ENCODE assay signal across 1 cellular context in the genomic region with DNA sequence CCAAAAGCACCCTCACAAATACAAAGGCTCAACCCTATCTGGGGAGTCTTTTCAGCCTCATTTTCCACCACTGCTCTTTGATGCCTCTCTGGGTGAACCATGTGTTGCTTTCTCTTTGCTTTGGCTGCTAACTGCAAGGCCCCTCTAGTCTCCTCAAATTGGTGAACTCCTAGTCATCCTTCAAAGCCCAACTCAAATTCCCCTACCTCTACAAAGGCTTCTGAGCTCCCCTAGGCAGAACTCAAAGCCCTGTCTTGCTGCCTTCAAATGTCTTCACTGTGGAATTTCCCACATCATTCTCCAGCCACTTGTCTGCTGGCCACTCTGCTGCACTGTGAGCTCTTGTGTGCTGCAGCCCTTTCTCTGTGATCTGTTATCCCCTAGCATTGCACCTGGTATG.
TF ChIP-seq lines count a peak whose summit lies in the region.

No MANE protein-coding gene starts in this region.

TF ChIP-seq in HEK293, 187 proteins besides CTCF, POLR2A, EP300 and RAD21:
- peak; percentile 64; the same call in 1 of the 2 replicates for TF ChIP-seq ZFP3 (tag by site-specific recombination; IDR thresholded peaks at IDR 0.05; ENCODE audit: low read depth)
